Comparison of ENCODE assay signal across 11 cellular contexts in the genomic region with DNA sequence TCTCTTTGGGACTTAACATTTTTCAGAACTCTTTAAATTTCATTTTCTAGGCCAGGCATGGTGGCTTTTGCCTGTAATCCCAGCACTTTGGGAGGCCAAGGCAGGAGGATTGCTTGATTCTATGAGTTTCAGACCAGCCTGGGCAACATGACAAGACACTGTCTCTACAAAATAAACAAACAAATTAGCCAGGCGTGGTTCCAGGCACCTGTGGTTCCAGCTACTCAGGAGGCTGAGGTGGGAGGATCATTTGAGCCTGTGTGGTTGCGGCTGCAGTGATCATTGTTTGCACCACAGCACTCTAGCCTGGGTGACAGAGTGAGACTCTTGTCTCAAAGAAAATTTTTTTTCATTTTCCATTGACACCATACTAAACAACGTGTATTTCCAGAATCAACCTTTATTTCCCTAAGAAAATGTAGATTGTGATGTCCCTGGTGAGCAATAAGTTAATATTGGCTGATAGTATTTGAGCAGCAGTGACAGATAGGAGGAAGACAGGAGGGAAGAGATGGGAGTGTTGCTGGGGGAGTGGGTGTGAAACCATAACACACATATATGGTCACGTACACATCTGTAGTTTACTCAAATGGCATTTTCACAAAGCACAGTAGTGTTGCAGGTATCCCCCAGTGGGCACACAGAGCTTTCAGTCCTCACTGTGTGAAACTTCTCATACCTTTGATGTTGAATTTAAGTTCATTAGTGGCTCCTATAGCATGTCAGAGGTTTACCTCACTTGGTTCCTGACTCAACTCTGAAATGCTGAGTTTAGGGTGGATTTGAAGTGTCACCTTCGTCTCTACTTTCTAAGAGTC.
DNase-seq lines count a peak whose midpoint lies in the region; ATAC-seq and TF ChIP-seq lines count a peak whose summit lies in the region.
"Had no signal": no experiment of that assay in that cellular context is flagged by ENCODE, and none has a peak within 500 bp of the region (broad histone marks: within the 10 kb centered on the region; RNA-seq: fewer than 3 reads in every experiment).

No MANE protein-coding gene starts in this region.

- H3K4me1 ChIP-seq in OCI-LY1 (ENCODE audit: insufficient read depth, low read length, severe bottlenecking) (peaks cover 87% of the 10 kb centered on the region), colonic mucosa (no peaks in the 10 kb centered on the region)

- H3K27me3 ChIP-seq in OCI-LY1 (ENCODE audit: insufficient read depth, low read length) (no peaks in the 10 kb centered on the region), colonic mucosa (no peaks in the 10 kb centered on the region)

- CTCF ChIA-PET in MCF 10A (lab: Yijun Ruan, JAX) = no interaction called here

- H2AFZ ChIP-seq in OCI-LY1 (ENCODE audit: low read length) = no peak overlapping the region

- H3K4me3 ChIP-seq in OCI-LY1 (ENCODE audit: low read depth, low read length, poor library complexity, severe bottlenecking) = no peak overlapping the region
- no peak overlapping the region for H3K4me3 ChIP-seq in colonic mucosa

- H3K36me3 ChIP-seq in OCI-LY1 (ENCODE audit: insufficient read depth, low read length) (no peaks in the 10 kb centered on the region), colonic mucosa (no peaks in the 10 kb centered on the region)

- H3K27ac ChIP-seq in OCI-LY1 (ENCODE audit: low read depth, low read length, poor library complexity, severe bottlenecking) = peak overlapping the region; percentile 84
- no peak overlapping the region for H3K27ac ChIP-seq in colonic mucosa

- no peak for DNase-seq in MCF 10A (ENCODE audit: unreplicated experiment)
- no peak for DNase-seq in colonic mucosa
- DNase-seq in NCI-H1436 treated with DMSO at 0.1 percent for 48 hours (lab: John Stamatoyannopoulos, UW) = no peak
- no peak for DNase-seq in sciatic nerve (ENCODE audit: low spot score)
- DNase-seq: CD8-positive, alpha-beta T cell; H9; SHP77 treated with DMSO at 0.1 percent for 48 hours had no signal

- H3K79me2 ChIP-seq in OCI-LY1 (ENCODE audit: insufficient read depth, low read length) = peaks cover 40% of the 10 kb centered on the region

- no TSS peak for BruUV-seq in MCF 10A (replicated peaks; lab: Mats Ljungman, UMichigan)

- no peaks in the 10 kb centered on the region for H4K20me1 ChIP-seq in OCI-LY1 (ENCODE audit: insufficient read depth, low read length)

- no peaks in the 10 kb centered on the region for H3K9me3 ChIP-seq in OCI-LY1 (ENCODE audit: low read length)
- no peaks in the 10 kb centered on the region for H3K9me3 ChIP-seq in colonic mucosa

- no peaks in the 10 kb centered on the region for H3F3A ChIP-seq in OCI-LY1 (ENCODE audit: insufficient read depth, low read length)

- POLR2A ChIA-PET in MCF 10A (lab: Yijun Ruan, JAX) = no interaction called here

- no peaks in the 10 kb centered on the region for H3K27me3 Mint-ChIP-seq in MCF 10A (ENCODE audit: insufficient read depth, unreplicated experiment)

- H3K4me1 Mint-ChIP-seq in MCF 10A (ENCODE audit: insufficient read depth, unreplicated experiment) = no peaks in the 10 kb centered on the region

- H3K36me3 Mint-ChIP-seq in MCF 10A (ENCODE audit: insufficient read depth, unreplicated experiment) = no peaks in the 10 kb centered on the region
- H3K36me3 Mint-ChIP-seq: CD8-positive, alpha-beta T cell had no signal

- TF ChIP-seq CTCF in OCI-LY1 (IDR thresholded peaks at IDR 0.05; ENCODE audit: low read length) (no peak), MCF 10A (IDR thresholded peaks at IDR 0.05; ENCODE audit: unreplicated experiment) (no peak), colonic mucosa (IDR thresholded peaks at IDR 0.05) (no peak)

- H3K4me3 Mint-ChIP-seq in MCF 10A (ENCODE audit: unreplicated experiment) = no peak overlapping the region
- H3K4me3 Mint-ChIP-seq: CD8-positive, alpha-beta T cell; H9 had no signal

- H3K4me2 ChIP-seq in OCI-LY1 (ENCODE audit: low read length) = peak overlapping the region; percentile 12; the same call in 1 of the 2 replicates

- H3K27ac Mint-ChIP-seq in MCF 10A (ENCODE audit: low read depth, unreplicated experiment) = no peak overlapping the region
- H3K27ac Mint-ChIP-seq: CD8-positive, alpha-beta T cell; H9 had no signal

- peak; percentile 92 for ATAC-seq in GM18502 (IDR thresholded peaks at IDR 0.05; ENCODE audit: poor library complexity, unreplicated experiment)
- peak; percentile 90 for ATAC-seq in GM19452 (IDR thresholded peaks at IDR 0.05; ENCODE audit: unreplicated experiment)
- ATAC-seq in HG02970 (IDR thresholded peaks at IDR 0.05; ENCODE audit: low FRiP score, unreplicated experiment) = peak; percentile 77
- no peak for ATAC-seq in sciatic nerve
- ATAC-seq: CD8-positive, alpha-beta T cell had no signal

- peaks cover 35% of the 10 kb centered on the region for H3K9me3 Mint-ChIP-seq in MCF 10A (ENCODE audit: unreplicated experiment)
- H3K9me3 Mint-ChIP-seq: CD8-positive, alpha-beta T cell; H9 had no signal

- H3K9ac ChIP-seq in OCI-LY1 (ENCODE audit: low read length) (no peak overlapping the region; the same call in 1 of the 2 replicates), colonic mucosa (ENCODE audit: low read depth in 2 of 2, low read length in 2 of 2) (no peak overlapping the region)

- no peaks in the 10 kb centered on the region for H3K9me2 ChIP-seq in OCI-LY1 (ENCODE audit: low read depth, low read length)

- intact Hi-C loops in MCF 10A (cut with micrococcal nuclease) = no loop called here
- intact Hi-C loops in colonic mucosa (cut with DNase I) = no loop called here
- intact Hi-C loops in sciatic nerve (cut with DNase I) = no loop called here
